Comparison of ENCODE assay signal across 8 cellular contexts in genomic region chr17:42833771-42834422, GRCh38. TPM values are rescaled to one million over a fixed set of nuclear protein-coding genes. Genes with fewer than 3 reads are reported as not detected.
DNase-seq lines count a peak whose midpoint lies in the region; ATAC-seq and TF ChIP-seq lines count a peak whose summit lies in the region.

No MANE protein-coding gene starts in this region.

- peaks cover 2% of the 10 kb centered on the region for H3K27me3 Mint-ChIP-seq in chondrocyte (ENCODE audit: low read depth)

- peaks cover 9% of the 10 kb centered on the region for H3K36me3 Mint-ChIP-seq in chondrocyte (ENCODE audit: low read depth)

- DNase-seq in chondrocyte (ENCODE audit: low spot score) (no peak), mucosa of descending colon (no peak), NCI-H1694 treated with DMSO at 0.1 percent for 48 hours (lab: John Stamatoyannopoulos, UW) (no peak), glomerular visceral epithelial cell (ENCODE audit: extremely low spot score) (no peak), cerebellar cortex (ENCODE audit: low spot score) (no peak), mesenteric fat pad (ENCODE audit: low spot score) (no peak)

- peak overlapping the region; percentile 86 for H3K27ac ChIP-seq in HUES6 (ENCODE audit: low read depth, low read length)

- H3K27me3 ChIP-seq in HUES6 (ENCODE audit: control insufficient read depth, insufficient read depth, low read length) = 0 out of 2 replicates have a peak, but pooled peaks cover 3% of the 10 kb centered on the region

- intact Hi-C loops in mucosa of descending colon (cut with DNase I, micrococcal nuclease) = no loop called here

- ATAC-seq in GM18867 (IDR thresholded peaks at IDR 0.05; ENCODE audit: unreplicated experiment) = peak; percentile 8
- ATAC-seq in mucosa of descending colon = peak; percentile 19

- peak overlapping the region; percentile 99 for H3K27ac Mint-ChIP-seq in chondrocyte (ENCODE audit: unreplicated experiment)

- peaks cover 21% of the 10 kb centered on the region for H3K4me1 Mint-ChIP-seq in chondrocyte (ENCODE audit: low read depth)

- H3K9me3 Mint-ChIP-seq in chondrocyte (ENCODE audit: low read depth) = no peaks in the 10 kb centered on the region

- H3K4me1 ChIP-seq in HUES6 (ENCODE audit: control insufficient read depth, insufficient read depth, low read length) (peaks cover 7% of the 10 kb centered on the region; the same call in 1 of the 2 replicates), mucosa of descending colon (ENCODE audit: low read depth) (peaks cover 13% of the 10 kb centered on the region)

- peak overlapping the region; percentile 93 for H3K9ac ChIP-seq in HUES6 (ENCODE audit: low read length)

- no peak for TF ChIP-seq CTCF in chondrocyte (IDR thresholded peaks at IDR 0.05)
- no peak for TF ChIP-seq CTCF in mucosa of descending colon (IDR thresholded peaks at IDR 0.05)

- H3K36me3 ChIP-seq in HUES6 (ENCODE audit: control insufficient read depth, insufficient read depth, low read length) (peaks cover 42% of the 10 kb centered on the region), mucosa of descending colon (ENCODE audit: low read depth) (no peaks in the 10 kb centered on the region)

- H3K4me3 Mint-ChIP-seq in chondrocyte (ENCODE audit: unreplicated experiment) = peak overlapping the region; percentile 97

- H3K4me3 ChIP-seq in HUES6 (ENCODE audit: low read depth, low read length) (peak overlapping the region; percentile 83), mucosa of descending colon (peak overlapping the region; percentile 92)

- H3K9me3 ChIP-seq in HUES6 (ENCODE audit: control insufficient read depth, insufficient read depth, low read depth, low read length) = no peaks in the 10 kb centered on the region
- no peaks in the 10 kb centered on the region for H3K9me3 ChIP-seq in mucosa of descending colon

RNA-seq across cellular contexts. Expression of gene PSME3, which starts 0.7 kb away (rescaled TPM):
- total RNA-seq in chondrocyte = 99.7 to 117 TPM (median 111 TPM) in 3 replicates
- 100 to 1,000 TPM in 1 of 3 donors, 10 to 100 TPM in 2; 87.7 to 112 (median 91.8) TPM for total RNA-seq in mucosa of descending colon
- 144 TPM for total RNA-seq in mesenteric fat pad

RNA-seq across cellular contexts. Expression of gene BECN1, which starts 9.8 kb away (rescaled TPM):
- total RNA-seq in chondrocyte (55.3 to 71.6 TPM (median 60.5 TPM) in 3 replicates), mucosa of descending colon (100 to 1,000 TPM; 130 to 142 (median 137) TPM), mesenteric fat pad (82.0 TPM)

RNA-seq across cellular contexts. Expression of gene AOC2, which starts 10.5 kb away (rescaled TPM):
- total RNA-seq in chondrocyte (1.4 to 2.2 TPM (median 1.4 TPM) in 3 replicates), mucosa of descending colon (1 to 10 TPM in 1 of 3 donors, under 1 TPM in 2; 0.92 to 2.1 (median 0.96) TPM), mesenteric fat pad (10.5 TPM)

RNA-seq across cellular contexts. Expression of gene AOC3, which starts 17.1 kb away (rescaled TPM):
- total RNA-seq in chondrocyte (0.53 to 17.4 TPM (median 15.5 TPM) in 3 replicates), mucosa of descending colon (100 to 1,000 TPM in 1 of 3 donors, 10 to 100 TPM in 2; 10.6 to 175 (median 25.4) TPM), mesenteric fat pad (528 TPM)

RNA-seq across cellular contexts. Expression of gene CNTD1, which starts 35.2 kb away (rescaled TPM):
- 0.60 TPM in 1 of 3 replicates, not detected in the others for total RNA-seq in chondrocyte
- 1 to 10 TPM in 2 of 3 donors, under 1 TPM in 1; 0.79 to 3.3 (median 1.2) TPM for total RNA-seq in mucosa of descending colon
- not detected for total RNA-seq in mesenteric fat pad
